In the genomic region with DNA sequence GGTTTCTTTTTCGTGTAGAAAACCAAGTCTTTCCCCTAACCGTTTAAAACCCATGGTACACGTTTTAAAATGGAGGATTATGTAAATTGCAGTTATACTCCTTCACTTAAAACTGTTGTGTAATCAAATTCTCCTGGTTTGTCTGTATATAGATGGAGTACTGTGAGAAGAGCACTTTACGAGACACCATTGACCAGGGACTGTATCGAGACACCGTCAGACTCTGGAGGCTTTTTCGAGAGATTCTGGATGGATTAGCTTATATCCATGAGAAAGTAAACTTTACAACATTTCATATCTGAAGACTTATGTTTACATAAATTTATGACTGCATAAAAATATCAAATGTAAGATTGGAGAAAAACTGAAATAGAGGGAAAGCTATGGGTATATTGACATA, we compare ENCODE assay signal across 19 cellular contexts.
"Had no signal": no experiment of that assay in that cellular context is flagged by ENCODE, and none has a peak within 500 bp of the region (broad histone marks: within the 10 kb centered on the region; RNA-seq: fewer than 3 reads in every experiment).

No MANE protein-coding gene starts in this region.

- FAIRE-seq: RCC 7860 had no signal

- DNase-seq: Karpas-422, KG1, MM.1S, NCI-H1092 treated with DMSO at 0.1 percent for 48 hours, NCI-H1436, NCI-H187, NCI-H2029, NCI-H2081 treated with DMSO at 0.1 percent for 48 hours, NCI-H2171, NCI-H226, NCI-H446, NCI-H510A, NCI-H524 treated with DMSO at 0.1 percent for 48 hours, NCI-H69, NCI-H774, RPMI8226, SHP77 had no signal

- ATAC-seq: SK-N-SH treated with all-trans-retinoic acid at 6 μM for 48 hours had no signal
